In the genomic region with DNA sequence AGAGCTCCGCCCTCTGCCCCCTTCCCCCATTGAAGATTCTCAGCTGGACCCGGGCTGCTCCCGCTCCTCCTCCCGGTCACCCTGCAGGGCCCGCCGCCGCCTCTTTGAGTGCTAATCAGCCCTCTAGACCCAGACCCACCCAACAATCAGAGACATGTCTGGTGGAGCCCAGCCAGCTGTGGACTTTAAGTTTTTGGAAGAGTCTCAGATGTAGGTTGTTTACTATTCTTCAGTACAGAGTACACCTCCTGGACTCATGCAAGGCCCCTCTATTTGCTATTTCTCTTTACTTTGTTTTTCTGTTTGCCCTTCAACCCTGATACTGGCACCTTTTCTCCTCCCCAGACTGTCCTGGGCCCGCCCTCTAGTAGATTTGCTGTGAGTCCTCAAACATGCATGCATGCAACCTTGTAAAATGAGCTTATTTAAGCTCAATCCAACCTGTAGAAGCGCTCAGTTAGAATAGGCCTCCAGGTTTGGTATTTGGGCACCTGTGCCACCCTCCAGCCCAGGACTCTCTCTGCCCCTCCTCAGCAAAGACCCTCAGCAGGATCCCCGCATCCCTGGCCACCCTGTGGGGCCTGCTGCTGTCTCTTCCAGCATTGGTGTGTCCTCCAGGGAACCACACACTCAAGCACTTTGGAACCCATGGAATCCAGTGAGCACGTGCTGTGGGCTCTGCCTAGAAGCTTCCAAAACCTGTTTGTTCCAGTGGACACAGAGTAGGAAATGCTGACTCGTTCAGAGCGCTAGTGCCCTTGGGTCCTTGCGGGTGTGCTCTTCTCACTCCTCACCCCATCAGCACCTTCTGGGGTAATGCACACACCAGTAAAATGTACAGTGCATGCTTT, we compare ENCODE assay signal across 1 cellular context.
TF ChIP-seq lines count a peak whose summit lies in the region.

No MANE protein-coding gene starts in this region.

TF ChIP-seq in HepG2, 621 proteins besides CTCF, POLR2A, EP300 and RAD21 (continued from another document):
- TF ChIP-seq ZNF609 (CRISPR knock-in tag; IDR thresholded peaks at IDR 0.05; ENCODE audit: borderline replicate concordance) (peak; percentile 13; the same call in 1 of the 2 replicates), SKI (IDR thresholded peaks at IDR 0.05; ENCODE audit: partially characterized antibody) (no peak)
TF ChIP-seq in HepG2: peak in this region for 14.
